18 cellular contexts compared by ENCODE assay signal in the genomic region with DNA sequence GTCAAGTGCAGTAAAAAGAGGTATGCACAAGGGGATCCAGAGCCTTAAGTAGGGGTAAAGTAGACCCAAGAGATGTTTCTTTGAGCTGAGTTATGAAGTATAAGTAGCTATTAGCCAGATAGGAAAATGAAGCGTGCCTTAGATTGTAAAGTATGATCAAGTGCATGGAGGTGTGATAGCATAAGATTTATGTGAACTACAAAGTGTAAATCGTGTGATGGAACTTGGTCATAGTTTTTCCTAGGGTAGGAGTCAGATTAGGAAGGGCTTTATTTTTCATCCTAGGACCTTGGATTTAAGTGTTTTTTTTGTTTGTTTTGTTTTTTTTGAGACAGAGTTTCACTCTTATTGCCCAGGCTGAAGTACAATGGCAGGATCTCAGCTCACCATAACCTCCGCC.
"Had no signal": no experiment of that assay in that cellular context is flagged by ENCODE, and none has a peak within 500 bp of the region (broad histone marks: within the 10 kb centered on the region; RNA-seq: fewer than 3 reads in every experiment).

No MANE protein-coding gene starts in this region.

- H3K4me3 Mint-ChIP-seq: activated naive CD8-positive, alpha-beta T cell; immature natural killer cell; naive thymus-derived CD4-positive, alpha-beta T cell; T-cell had no signal

- DNase-seq: activated CD4-positive, alpha-beta T cell treated with anti-CD3 and anti-CD28 coated beads, Interleukin-2, amount 50 U/mL, for 1 hour; activated CD8-positive, alpha-beta memory T cell treated with anti-CD3 and anti-CD28 coated beads, Interleukin-2, amount 50 U/mL, for 48 hours; activated gamma-delta T cell; dermis blood vessel endothelial cell; effector memory CD4-positive, alpha-beta T cell; immature natural killer cell; kidney glomerular epithelial cell; mesenchymal stem cell; naive thymus-derived CD4-positive, alpha-beta T cell; stimulated activated CD4-positive, alpha-beta T cell treated with anti-CD3 and anti-CD28 coated beads, Interleukin-4, amount 100 ng/mL, for 1 hour; T-cell; T1000 had no signal

- H3K36me3 ChIP-seq: thoracic aorta had no signal

- H3K27ac ChIP-seq: parathyroid adenoma, thoracic aorta had no signal

- H3K9me3 ChIP-seq: thoracic aorta had no signal

- H3K27ac Mint-ChIP-seq: activated naive CD8-positive, alpha-beta T cell had no signal

- H3K9me3 Mint-ChIP-seq: immature natural killer cell; naive thymus-derived CD4-positive, alpha-beta T cell; T-cell had no signal

- H3K4me3 ChIP-seq: smooth muscle cell, thoracic aorta had no signal

- H3K27me3 Mint-ChIP-seq: activated naive CD8-positive, alpha-beta T cell; naive thymus-derived CD4-positive, alpha-beta T cell; T-cell had no signal

- ATAC-seq: activated CD4-positive, CD25-positive, alpha-beta regulatory T cell treated with anti-CD3 and anti-CD28 coated beads, Interleukin-2, amount 50 U/mL, for 24 hours; naive thymus-derived CD4-positive, alpha-beta T cell; sciatic nerve; T-cell had no signal

- H3K36me3 Mint-ChIP-seq: immature natural killer cell had no signal
